10 cellular contexts compared by ENCODE assay signal in the genomic region with DNA sequence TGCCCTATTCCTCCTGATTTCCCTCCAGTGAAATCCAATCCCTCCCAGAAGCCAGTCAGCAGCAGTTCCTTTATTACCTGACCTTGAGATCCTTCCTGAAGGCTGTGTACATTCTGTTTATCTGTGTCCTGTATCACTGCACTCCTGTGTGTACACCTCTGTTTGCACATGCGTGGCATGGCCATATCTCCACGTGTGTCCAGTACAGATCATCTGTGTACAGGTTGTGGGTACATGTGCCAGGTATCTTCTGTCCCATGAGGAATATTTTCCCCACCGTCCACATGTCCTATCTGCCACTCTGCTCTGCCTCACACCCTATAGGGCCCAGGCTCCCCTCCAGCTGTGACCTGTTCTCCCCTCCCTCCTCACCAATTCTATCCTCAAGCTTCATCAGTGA. TPM values are rescaled to one million over a fixed set of nuclear protein-coding genes. Genes with fewer than 3 reads are reported as not detected.
A peak's percentile ranks its signal among the peaks of the same experiment; 100 is the strongest.
DNase-seq lines count a peak whose midpoint lies in the region; ATAC-seq and TF ChIP-seq lines count a peak whose summit lies in the region.
"Had no signal": no experiment of that assay in that cellular context is flagged by ENCODE, and none has a peak within 500 bp of the region (broad histone marks: within the 10 kb centered on the region; RNA-seq: fewer than 3 reads in every experiment).

No MANE protein-coding gene starts in this region.

- peak; percentile 71 for DNase-seq in activated CD4-positive, alpha-beta T cell treated with anti-CD3 and anti-CD28 coated beads, Interleukin-2, amount 10 ng/mL, durations not matched to agents 24 days and 14 days
- DNase-seq in activated CD4-positive, alpha-beta T cell treated with anti-CD3 and anti-CD28 coated beads, Interleukin-2, amount 50 U/mL, for 4 hours, result no peak
- DNase-seq in activated naive CD4-positive, alpha-beta T cell treated with anti-CD3 and anti-CD28 coated beads, Interleukin-2, amount 50 U/mL, for 72 hours (ENCODE audit: low spot score in 2 of 2), result no peak
- DNase-seq in right lobe of liver, result no peak
- DNase-seq in suprapubic skin (ENCODE audit: low spot score in 2 of 2), result no peak
- DNase-seq in putamen (ENCODE audit: low spot score), result no peak
- no peak for DNase-seq in DMS 273 treated with DMSO at 0.1 percent for 48 hours (lab: John Stamatoyannopoulos, UW)
- DNase-seq: stimulated activated naive CD4-positive, alpha-beta T cell treated with Interleukin-2 at 50 U/mL for 16 hours had no signal

- peaks cover 0 to 18% (median 4%) of the 10 kb centered on the region in 4 donors for H3K4me1 ChIP-seq in right lobe of liver
- H3K4me1 ChIP-seq in suprapubic skin, result peaks cover 47% of the 10 kb centered on the region

- H3K4me3 ChIP-seq in right lobe of liver, result no peak overlapping the region
- H3K4me3 ChIP-seq in suprapubic skin, result peak overlapping the region; percentile 85
- H3K4me3 ChIP-seq: SK-N-MC had no signal

- peaks cover 64% of the 10 kb centered on the region for H3K4me1 Mint-ChIP-seq in activated CD4-positive, alpha-beta T cell treated with anti-CD3 and anti-CD28 coated beads, Interleukin-2, amount 10 ng/mL, durations not matched to agents 24 days and 14 days

- TF ChIP-seq POLR2A in right lobe of liver (IDR thresholded peaks at IDR 0.05), result no peak
- no peak for TF ChIP-seq POLR2A in suprapubic skin (IDR thresholded peaks at IDR 0.05)

- intact Hi-C loops in activated CD4-positive, alpha-beta T cell treated with anti-CD3 and anti-CD28 coated beads, Interleukin-2, amount 10 ng/mL, durations not matched to agents 24 days and 14 days (cut with micrococcal nuclease), result loop anchor here (2.0 to 5.0 kb wide), 6 partner anchors 34 to 494 kb away; partner anchors contain the start of genes ARNT, ENSA, PRUNE1 and TNFAIP8L2
- intact Hi-C loops in right lobe of liver (cut with DNase I), result no loop called here

- peak overlapping the region; percentile 99 for H3K27ac Mint-ChIP-seq in activated CD4-positive, alpha-beta T cell treated with anti-CD3 and anti-CD28 coated beads, Interleukin-2, amount 10 ng/mL, durations not matched to agents 24 days and 14 days
- peak overlapping the region; percentile 98 to 99 for H3K27ac Mint-ChIP-seq in activated naive CD4-positive, alpha-beta T cell treated with anti-CD3 and anti-CD28 coated beads, Interleukin-2, amount 50 U/mL, for 72 hours

- WGBS in right lobe of liver (ENCODE audit: insufficient coverage, low coverage, low lambda C conversion rate, missing lambda C conversion rate), result 16% methylated on average over 3 of the region's 3 CpGs
- 46% methylated on average over 3 of the region's 3 CpGs for WGBS in suprapubic skin

- TF ChIP-seq EP300 in suprapubic skin (IDR thresholded peaks at IDR 0.05), result no peak

- peaks cover 6 to 43% (median 22%) of the 10 kb centered on the region in 4 donors for H3K36me3 ChIP-seq in right lobe of liver
- H3K36me3 ChIP-seq in suprapubic skin, result peaks cover 45% of the 10 kb centered on the region

- H3K27me3 ChIP-seq in right lobe of liver (no peaks in the 10 kb centered on the region), suprapubic skin (no peaks in the 10 kb centered on the region)

- H3K4me3 Mint-ChIP-seq in activated CD4-positive, alpha-beta T cell treated with anti-CD3 and anti-CD28 coated beads, Interleukin-2, amount 10 ng/mL, durations not matched to agents 24 days and 14 days, result peak overlapping the region; percentile 99

- H3K27ac ChIP-seq in right lobe of liver (peak overlapping the region; percentile 20 to 47 (median 43)), suprapubic skin (peak overlapping the region; percentile 95)
- H3K27ac ChIP-seq: SK-N-MC had no signal

- H3K27me3 Mint-ChIP-seq in activated CD4-positive, alpha-beta T cell treated with anti-CD3 and anti-CD28 coated beads, Interleukin-2, amount 10 ng/mL, durations not matched to agents 24 days and 14 days, result no peaks in the 10 kb centered on the region

- TF ChIP-seq CTCF in right lobe of liver (IDR thresholded peaks at IDR 0.05), result no peak
- TF ChIP-seq CTCF in suprapubic skin (IDR thresholded peaks at IDR 0.05), result no peak

- H3K36me3 Mint-ChIP-seq in activated CD4-positive, alpha-beta T cell treated with anti-CD3 and anti-CD28 coated beads, Interleukin-2, amount 10 ng/mL, durations not matched to agents 24 days and 14 days (ENCODE audit: low read depth), result peaks cover 71% of the 10 kb centered on the region
- peaks cover 50 to 55% of the 10 kb centered on the region in 2 donors for H3K36me3 Mint-ChIP-seq in activated naive CD4-positive, alpha-beta T cell treated with anti-CD3 and anti-CD28 coated beads, Interleukin-2, amount 50 U/mL, for 72 hours

- ATAC-seq in activated naive CD4-positive, alpha-beta T cell treated with anti-CD3 and anti-CD28 coated beads, Interleukin-2, amount 50 U/mL, for 72 hours, result no peak
- ATAC-seq in right lobe of liver (no peak), esophagus mucosa (no peak)

- H3K9me3 ChIP-seq in right lobe of liver, result no peaks in the 10 kb centered on the region
- H3K9me3 ChIP-seq in suprapubic skin, result no peaks in the 10 kb centered on the region

- no peaks in the 10 kb centered on the region for H3K9me3 Mint-ChIP-seq in activated CD4-positive, alpha-beta T cell treated with anti-CD3 and anti-CD28 coated beads, Interleukin-2, amount 10 ng/mL, durations not matched to agents 24 days and 14 days
- no peaks in the 10 kb centered on the region for H3K9me3 Mint-ChIP-seq in activated naive CD4-positive, alpha-beta T cell treated with anti-CD3 and anti-CD28 coated beads, Interleukin-2, amount 50 U/mL, for 72 hours

RNA-seq across cellular contexts. Expression of gene CDC42SE1, which starts 2.8 kb away (rescaled TPM):
- 189 and 190 TPM in 2 replicates for total RNA-seq in activated CD4-positive, alpha-beta T cell treated with anti-CD3 and anti-CD28 coated beads, Interleukin-2, amount 10 ng/mL, durations not matched to agents 24 days and 14 days
- total RNA-seq in activated naive CD4-positive, alpha-beta T cell treated with anti-CD3 and anti-CD28 coated beads, Interleukin-2, amount 50 U/mL, for 72 hours, result 100 to 1,000 TPM; 104 to 166 TPM
- total RNA-seq in right lobe of liver (10 to 100 TPM; 15.9 to 37.5 (median 27.3) TPM), suprapubic skin (100 to 1,000 TPM; 109 to 122 (median 115) TPM), esophagus mucosa (118 TPM)

RNA-seq across cellular contexts. Expression of gene MLLT11, which starts 3.6 kb away (rescaled TPM):
- 2.9 and 3.0 TPM in 2 replicates for total RNA-seq in activated CD4-positive, alpha-beta T cell treated with anti-CD3 and anti-CD28 coated beads, Interleukin-2, amount 10 ng/mL, durations not matched to agents 24 days and 14 days
- 1 to 10 TPM; 5.6 TPM for total RNA-seq in activated naive CD4-positive, alpha-beta T cell treated with anti-CD3 and anti-CD28 coated beads, Interleukin-2, amount 50 U/mL, for 72 hours
- total RNA-seq in right lobe of liver (under 1 TPM; 0.24 to 0.56 (median 0.40) TPM), suprapubic skin (1 to 10 TPM in 3 of 4 donors, under 1 TPM in 1; 0.24 to 1.5 (median 1.2) TPM), esophagus mucosa (0.80 TPM)

RNA-seq across cellular contexts. Expression of gene C1orf56, which starts 9.0 kb away (rescaled TPM):
- 1.0 and 1.2 TPM in 2 replicates for total RNA-seq in activated CD4-positive, alpha-beta T cell treated with anti-CD3 and anti-CD28 coated beads, Interleukin-2, amount 10 ng/mL, durations not matched to agents 24 days and 14 days
- total RNA-seq in activated naive CD4-positive, alpha-beta T cell treated with anti-CD3 and anti-CD28 coated beads, Interleukin-2, amount 50 U/mL, for 72 hours, result 1 to 10 TPM in 1 of 2 donors, under 1 TPM in 1; 0.91 to 1.0 TPM
- total RNA-seq in right lobe of liver (1 to 10 TPM; 2.4 to 5.7 (median 3.8) TPM), suprapubic skin (1 to 10 TPM; 2.7 to 4.7 (median 3.9) TPM), esophagus mucosa (1.3 TPM)

RNA-seq across cellular contexts. Expression of gene GABPB2, which starts 14.0 kb away (rescaled TPM):
- 19.4 and 20.3 TPM in 2 replicates for total RNA-seq in activated CD4-positive, alpha-beta T cell treated with anti-CD3 and anti-CD28 coated beads, Interleukin-2, amount 10 ng/mL, durations not matched to agents 24 days and 14 days
- total RNA-seq in activated naive CD4-positive, alpha-beta T cell treated with anti-CD3 and anti-CD28 coated beads, Interleukin-2, amount 50 U/mL, for 72 hours, result 10 to 100 TPM in 1 of 2 donors, 1 to 10 TPM in 1; 5.6 to 14.1 TPM
- 1 to 10 TPM; 2.0 to 6.5 (median 5.0) TPM for total RNA-seq in right lobe of liver
- 10 to 100 TPM; 16.2 to 20.6 (median 18.1) TPM for total RNA-seq in suprapubic skin
- 10.6 TPM for total RNA-seq in esophagus mucosa

RNA-seq across cellular contexts. Expression of gene BNIPL, which starts 20.2 kb away (rescaled TPM):
- 0.85 and 1.8 TPM in 2 replicates for total RNA-seq in activated CD4-positive, alpha-beta T cell treated with anti-CD3 and anti-CD28 coated beads, Interleukin-2, amount 10 ng/mL, durations not matched to agents 24 days and 14 days
- 1 to 10 TPM in 1 of 2 donors, under 1 TPM in 1; 0.89 to 3.1 TPM for total RNA-seq in activated naive CD4-positive, alpha-beta T cell treated with anti-CD3 and anti-CD28 coated beads, Interleukin-2, amount 50 U/mL, for 72 hours
- total RNA-seq in right lobe of liver (under 1 TPM in 5 of 6 experiments, not detected in 1; 0.12 to 0.76 (median 0.42) TPM), suprapubic skin (100 to 1,000 TPM; 196 to 492 (median 251) TPM), esophagus mucosa (55.8 TPM)
